In the genomic region with DNA sequence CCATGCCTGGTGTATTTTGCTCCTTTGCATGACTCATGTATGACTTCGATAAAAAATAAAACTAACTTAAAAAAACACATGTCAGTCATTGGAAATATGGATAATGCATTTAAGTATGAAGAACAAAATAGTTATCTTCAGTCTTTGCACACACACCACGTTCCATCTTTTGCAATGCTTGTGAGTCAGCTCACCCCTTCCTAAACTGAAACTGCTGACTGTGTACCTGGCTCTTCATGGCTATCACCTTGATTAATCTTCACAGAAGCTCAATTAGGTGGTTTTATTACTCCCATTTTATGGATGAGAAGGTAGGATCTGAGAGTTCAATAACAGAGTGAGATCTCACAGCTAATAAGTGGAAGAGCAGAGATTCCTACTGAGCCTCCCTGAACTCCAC, we compare ENCODE assay signal across 33 cellular contexts.
DNase-seq lines count a peak whose midpoint lies in the region; ATAC-seq and TF ChIP-seq lines count a peak whose summit lies in the region.
"Had no signal": no experiment of that assay in that cellular context is flagged by ENCODE, and none has a peak within 500 bp of the region (broad histone marks: within the 10 kb centered on the region; RNA-seq: fewer than 3 reads in every experiment).

No MANE protein-coding gene starts in this region.

- peaks cover 19 to 38% of the 10 kb centered on the region in 2 donors for H3K9me3 ChIP-seq in breast epithelium
- H3K9me3 ChIP-seq: neutrophil had no signal

- H3K4me1 Mint-ChIP-seq in MCF 10A (ENCODE audit: insufficient read depth, unreplicated experiment), result peaks cover 5% of the 10 kb centered on the region
- H3K4me1 Mint-ChIP-seq in activated T-helper 17 cell treated with anti-CD3 and anti-CD28 coated beads, Interleukin-2, amount 50 U/mL, for 72 hours, result peaks cover 38% of the 10 kb centered on the region
- peaks cover 35 to 59% of the 10 kb centered on the region in 2 donors for H3K4me1 Mint-ChIP-seq in immature natural killer cell

- no peaks in the 10 kb centered on the region for H3K27me3 Mint-ChIP-seq in MCF 10A (ENCODE audit: insufficient read depth, unreplicated experiment)
- no peaks in the 10 kb centered on the region for H3K27me3 Mint-ChIP-seq in activated T-helper 17 cell treated with anti-CD3 and anti-CD28 coated beads, Interleukin-2, amount 50 U/mL, for 72 hours
- peaks cover 3 to 8% (median 5%) of the 10 kb centered on the region in 3 donors for H3K27me3 Mint-ChIP-seq in immature natural killer cell (ENCODE audit: low read depth in 3 of 3)

- POLR2A ChIA-PET in MCF 10A (lab: Yijun Ruan, JAX), result interaction anchor here (0.6 to 1.0 kb wide), 4 partner anchors 11 to 71 kb away, joined by 3 read pairs; no protein-coding TSS in a partner anchor

- peaks cover 10% of the 10 kb centered on the region for H3K36me3 Mint-ChIP-seq in MCF 10A (ENCODE audit: insufficient read depth, unreplicated experiment)
- peaks cover 55% of the 10 kb centered on the region for H3K36me3 Mint-ChIP-seq in activated T-helper 17 cell treated with anti-CD3 and anti-CD28 coated beads, Interleukin-2, amount 50 U/mL, for 72 hours (ENCODE audit: low read depth)
- peaks cover 25 to 40% (median 31%) of the 10 kb centered on the region in 3 donors for H3K36me3 Mint-ChIP-seq in immature natural killer cell

- no peak overlapping the region for H3K27ac Mint-ChIP-seq in MCF 10A (ENCODE audit: low read depth, unreplicated experiment)
- no peak overlapping the region for H3K27ac Mint-ChIP-seq in activated T-helper 17 cell treated with anti-CD3 and anti-CD28 coated beads, Interleukin-2, amount 50 U/mL, for 72 hours
- H3K27ac Mint-ChIP-seq in immature natural killer cell, result peak overlapping the region; percentile 51 to 79 (median 68)

- peak; percentile 12 for DNase-seq in MCF 10A (ENCODE audit: unreplicated experiment)
- DNase-seq in breast epithelium (ENCODE audit: low spot score in 2 of 2), result no peak
- DNase-seq in immature natural killer cell, result no peak
- DNase-seq in activated effector memory CD4-positive, alpha-beta T cell treated with anti-CD3 and anti-CD28 coated beads, Interleukin-2, amount 50 U/mL, for 16 hours, result no peak
- DNase-seq in NCI-H82 (lab: John Stamatoyannopoulos, UW), result no peak
- no peak for DNase-seq in ecto neural progenitor cell (ENCODE audit: low spot score)
- DNase-seq: activated gamma-delta T cell treated with Interleukin-2 at 50 U/mL for 16 hours; body of pancreas; DMS79; GF-D8; glutamatergic neuron; left lung; mesendoderm; MM.1S; NCI-H1417; NCI-H2081; NCI-H2227 treated with DMSO at 0.1 percent for 48 hours; NCI-H526; NK-92 treated with Interleukin-12 subunit alpha and Interleukin-12 subunit beta, amount 100 ng/mL, for 24 hours; PC-3; right cardiac atrium; stimulated activated CD4-positive, alpha-beta T cell treated with anti-CD3 and anti-CD28 coated beads, Interleukin-2, amount 100 ng/mL, for 24 hours; T-helper 1 cell had no signal

- no peaks in the 10 kb centered on the region for H3K27me3 ChIP-seq in breast epithelium
- H3K27me3 ChIP-seq: adrenal gland, BLaER1, body of pancreas, vagina had no signal

- peak; percentile 47 for ATAC-seq in activated T-helper 17 cell treated with anti-CD3 and anti-CD28 coated beads, Interleukin-2, amount 50 U/mL, for 72 hours (replicated peaks)
- ATAC-seq: body of pancreas, HCT116, left lung, PC-3, right cardiac atrium had no signal

- H3K9me3 Mint-ChIP-seq in MCF 10A (ENCODE audit: unreplicated experiment) (no peaks in the 10 kb centered on the region), immature natural killer cell (peaks cover 0 to 14% (median 4%) of the 10 kb centered on the region in 6 donors)
- H3K9me3 Mint-ChIP-seq in activated T-helper 17 cell treated with anti-CD3 and anti-CD28 coated beads, Interleukin-2, amount 50 U/mL, for 72 hours, result no peaks in the 10 kb centered on the region

- no peak overlapping the region for H3K27ac ChIP-seq in breast epithelium
- H3K27ac ChIP-seq: adrenal gland, BLaER1, body of pancreas, HL-60, KMS-11, left lung, neutrophil, stomach, vagina had no signal

- no peak overlapping the region for H3K4me3 Mint-ChIP-seq in MCF 10A (ENCODE audit: unreplicated experiment)
- H3K4me3 Mint-ChIP-seq in activated T-helper 17 cell treated with anti-CD3 and anti-CD28 coated beads, Interleukin-2, amount 50 U/mL, for 72 hours, result no peak overlapping the region
- H3K4me3 Mint-ChIP-seq in immature natural killer cell, result no peak overlapping the region

- CTCF ChIA-PET in MCF 10A (lab: Yijun Ruan, JAX), result interaction anchor here (0.8 kb wide), 1 partner anchor 77 kb away, joined by 3 read pairs; no protein-coding TSS in a partner anchor

- no peak for TF ChIP-seq POLR2A in breast epithelium (IDR thresholded peaks at IDR 0.05)

- H3K4me3 ChIP-seq in breast epithelium, result no peak overlapping the region
- H3K4me3 ChIP-seq: adrenal gland, BLaER1, body of pancreas, left lung, smooth muscle cell, stomach, vagina had no signal

- no peaks in the 10 kb centered on the region for H3K36me3 ChIP-seq in breast epithelium
- H3K36me3 ChIP-seq: adrenal gland, left lung, neutrophil, stomach, vagina had no signal

- no peaks in the 10 kb centered on the region for H3K4me1 ChIP-seq in breast epithelium
- H3K4me1 ChIP-seq: adrenal gland, body of pancreas, left lung, stomach, vagina had no signal

- no TSS peak for BruUV-seq in MCF 10A (replicated peaks; lab: Mats Ljungman, UMichigan)

- TF ChIP-seq CTCF in MCF 10A (IDR thresholded peaks at IDR 0.05; ENCODE audit: unreplicated experiment) (no peak), breast epithelium (IDR thresholded peaks at IDR 0.05) (no peak)

- intact Hi-C loops in MCF 10A (cut with micrococcal nuclease), result no loop called here
- intact Hi-C loops in breast epithelium (cut with DNase I; ENCODE audit: low total_unique reads), result no loop called here

Comparison
In these comparisons a context has a peak if more than half of its experiments do, and no peak if none do; other contexts are left out.
1. H3K27ac Mint-ChIP-seq: peak in immature natural killer cell (6 of 6); none in MCF 10A (single experiment) and activated T-helper 17 cell treated with anti-CD3 and anti-CD28 coated beads, Interleukin-2, amount 50 U/mL, for 72 hours (single experiment).